Comparison of ENCODE assay signal across 8 cellular contexts in the genomic region with DNA sequence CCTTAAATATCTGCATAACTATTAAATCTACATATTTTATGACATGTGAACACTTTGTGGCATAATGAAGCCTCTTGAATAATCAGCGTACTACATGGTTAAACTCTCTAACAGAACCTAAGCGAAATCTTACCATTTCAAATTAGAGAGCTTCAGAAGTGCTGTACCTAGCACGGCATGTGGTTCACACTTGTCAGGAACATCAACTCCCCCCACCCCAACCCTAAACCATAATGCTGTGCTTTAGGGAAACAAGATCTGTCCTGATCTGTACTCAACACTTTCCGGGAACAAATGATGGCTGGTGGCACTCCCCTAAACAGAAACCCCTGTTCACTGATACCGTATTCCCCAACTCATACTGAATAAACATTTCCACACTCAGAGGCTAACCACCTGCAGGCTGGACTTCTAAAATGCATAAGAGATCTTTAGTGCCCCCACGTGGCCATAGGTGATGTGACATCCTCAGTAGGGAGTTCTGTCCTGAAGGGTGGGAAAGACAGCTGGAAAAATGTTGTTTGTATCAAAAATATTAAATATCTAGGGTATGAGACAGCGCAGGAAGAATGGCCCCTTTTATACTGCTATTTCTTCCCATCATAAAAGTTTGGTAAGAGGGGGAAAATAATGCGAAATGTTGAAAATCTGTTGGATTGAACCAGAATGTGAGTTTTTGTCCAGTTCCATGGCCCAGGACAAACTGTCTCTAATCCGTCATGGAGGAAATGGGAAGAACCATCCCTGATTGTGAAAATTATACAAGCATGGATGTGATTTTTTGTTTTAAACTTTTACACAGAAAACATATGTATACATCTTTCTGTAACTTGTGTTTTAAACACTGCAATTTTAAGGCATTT.
A peak's percentile ranks its signal among the peaks of the same experiment; 100 is the strongest.
DNase-seq lines count a peak whose midpoint lies in the region; ATAC-seq and TF ChIP-seq lines count a peak whose summit lies in the region.

No MANE protein-coding gene starts in this region.

- no peak overlapping the region for H3K4me3 Mint-ChIP-seq in nephron progenitor cell

- POLR2A ChIA-PET in PC-3 (lab: Charles Lee; ENCODE audit: unreplicated experiment), result interaction anchor here (0.5 kb wide), 1 partner anchor 127 kb away, joined by 5 read pairs; no protein-coding TSS in a partner anchor

- H2AFZ ChIP-seq in PC-3 (ENCODE audit: low read length) (no peak overlapping the region), fibroblast of lung (ENCODE audit: low read length) (no peak overlapping the region)

- peaks cover 4% of the 10 kb centered on the region for H3K9me3 Mint-ChIP-seq in nephron progenitor cell

- no peaks in the 10 kb centered on the region for H3F3A ChIP-seq in PC-3 (ENCODE audit: low read length, unreplicated experiment)

- no peaks in the 10 kb centered on the region for H3K27me3 ChIP-seq in PC-3 (ENCODE audit: low read length)
- H3K27me3 ChIP-seq in fibroblast of lung (ENCODE audit: control insufficient read depth, insufficient read depth, low read length), result no peaks in the 10 kb centered on the region

- intact Hi-C loops in PC-3 (cut with micrococcal nuclease), result loop anchor here (5.0 kb wide), 1 partner anchor 83 kb away; no protein-coding TSS in a partner anchor

- H3K9ac ChIP-seq in PC-3 (ENCODE audit: low read length) (no peak overlapping the region), fibroblast of lung (ENCODE audit: insufficient read depth, low read length) (no peak overlapping the region)

- H4K20me1 ChIP-seq in PC-3 (ENCODE audit: low read length) (no peaks in the 10 kb centered on the region), fibroblast of lung (ENCODE audit: control insufficient read depth, extremely low read depth, insufficient read depth, low read length) (no peaks in the 10 kb centered on the region)

- H3K27me3 Mint-ChIP-seq in nephron progenitor cell (ENCODE audit: low read depth, poor library complexity), result peaks cover 4% of the 10 kb centered on the region

- CTCF ChIA-PET in PC-3 (lab: Charles Lee), result no interaction called here

- no peaks in the 10 kb centered on the region for H3K9me3 ChIP-seq in PC-3 (ENCODE audit: low read length)
- H3K9me3 ChIP-seq in fibroblast of lung (ENCODE audit: control insufficient read depth, insufficient read depth, low read depth, low read length), result no peaks in the 10 kb centered on the region

- peaks cover under 1% of the 10 kb centered on the region for H3K36me3 Mint-ChIP-seq in nephron progenitor cell (ENCODE audit: low read depth)

- H3K79me2 ChIP-seq in PC-3 (ENCODE audit: low read length), result no peaks in the 10 kb centered on the region
- no peaks in the 10 kb centered on the region for H3K79me2 ChIP-seq in fibroblast of lung (ENCODE audit: control insufficient read depth, insufficient read depth, low read length)

- no peak overlapping the region for H3K27ac Mint-ChIP-seq in nephron progenitor cell

- H3K4me1 ChIP-seq in PC-3 (ENCODE audit: insufficient read depth, low read length) (no peaks in the 10 kb centered on the region), fibroblast of lung (ENCODE audit: control insufficient read depth, extremely low read depth, insufficient read depth, low read length) (no peaks in the 10 kb centered on the region)

- ATAC-seq in PC-3 (peak; percentile 91), HG02642 (IDR thresholded peaks at IDR 0.05; ENCODE audit: poor library complexity, unreplicated experiment) (no peak)

- H3K36me3 ChIP-seq in PC-3 (ENCODE audit: low read depth, low read length), result no peaks in the 10 kb centered on the region
- H3K36me3 ChIP-seq in fibroblast of lung (ENCODE audit: control insufficient read depth, insufficient read depth, low read length), result no peaks in the 10 kb centered on the region

- H3K9me2 ChIP-seq in PC-3 (replicated peaks; ENCODE audit: low read length), result no peaks in the 10 kb centered on the region

- H3K4me3 ChIP-seq in PC-3 (ENCODE audit: low read length) (no peak overlapping the region), fibroblast of lung (replicated peaks in 1 of 4; ENCODE audit: control extremely low read depth in 1 of 4, insufficient read depth in 1 of 4, low read depth in 3 of 4, low read length in 4 of 4) (no peak overlapping the region)

- no TSS peak for BruUV-seq in PC-3 (replicated peaks; lab: Mats Ljungman, UMichigan)

- peaks cover 33% of the 10 kb centered on the region for H3K4me1 Mint-ChIP-seq in nephron progenitor cell

- TF ChIP-seq CTCF in PC-3 (conservative IDR thresholded peaks at IDR 0.05; ENCODE audit: low read depth, low read length), result peak; percentile 85
- peak; percentile 88 to 94 for TF ChIP-seq CTCF in fibroblast of lung (conservative IDR thresholded peaks at IDR 0.05 in 1 of 2, IDR thresholded peaks at IDR 0.05 in 1 of 2; ENCODE audit: low read depth in 1 of 2, low read length in 2 of 2)
- TF ChIP-seq CTCF in nephron progenitor cell (IDR thresholded peaks at IDR 0.05), result peak; percentile 77

- DNase-seq in DMS114 treated with DMSO at 0.1 percent for 48 hours (lab: John Stamatoyannopoulos, UW; ENCODE audit: unreplicated experiment) (peak; percentile 54), HuH-7 (ENCODE audit: low spot score) (peak; percentile 72), PC-3 (peak; percentile 75), fibroblast of lung (ENCODE audit: low read depth in 2 of 2) (peak; percentile 59 to 79), nephron progenitor cell (peak; percentile 74), superior temporal gyrus (ENCODE audit: extremely low spot score) (peak; percentile 95)
- DNase-seq in activated T-cell treated with anti-CD3 and anti-CD28 coated beads, Interleukin-2, amount 50 U/mL, for 1 hour, result peak; percentile 47

- H3K4me2 ChIP-seq in PC-3 (ENCODE audit: low read length), result no peak overlapping the region
- no peak overlapping the region for H3K4me2 ChIP-seq in fibroblast of lung (ENCODE audit: extremely low read depth, insufficient read depth, low read length)

- H3K27ac ChIP-seq in PC-3 (ENCODE audit: low read length) (no peak overlapping the region), fibroblast of lung (ENCODE audit: insufficient read depth, low read length) (no peak overlapping the region)
